2 cellular contexts compared by ENCODE assay signal in genomic region chr7:143230602-143231457, GRCh38.
TF ChIP-seq lines count a peak whose summit lies in the region.

No MANE protein-coding gene starts in this region.

TF ChIP-seq in HepG2, 621 proteins besides CTCF, POLR2A, EP300 and RAD21:
- TF ChIP-seq ZNF530 (CRISPR knock-in tag; IDR thresholded peaks at IDR 0.05; ENCODE audit: low read depth) (no peak), TRIM22 (IDR thresholded peaks at IDR 0.05) (peak; percentile 53), ETV6 (CRISPR knock-in tag; conservative IDR thresholded peaks at IDR 0.05) (no peak), ZBTB33 (CRISPR knock-in tag; IDR thresholded peaks at IDR 0.05) (no peak), HNRNPL (IDR thresholded peaks at IDR 0.05; ENCODE audit: low read depth, low read length) (0 out of 2 replicates have a peak, but pooled peaks have one; percentile 44), MIXL1 (CRISPR knock-in tag; IDR thresholded peaks at IDR 0.05) (no peak), ZNF749 (CRISPR knock-in tag; IDR thresholded peaks at IDR 0.05; ENCODE audit: borderline replicate concordance) (no peak), NFRKB (IDR thresholded peaks at IDR 0.05) (peak; percentile 2; the same call in 1 of the 2 replicates), ZNF646 (CRISPR knock-in tag; IDR thresholded peaks at IDR 0.05) (peak; percentile 30), NCOA5 (CRISPR knock-in tag; IDR thresholded peaks at IDR 0.05) (no peak), ZNF230 (CRISPR knock-in tag; IDR thresholded peaks at IDR 0.05) (no peak)

TF ChIP-seq in IMR-90, 13 proteins besides CTCF, POLR2A, EP300 and RAD21:
- TF ChIP-seq RFX5 (IDR thresholded peaks at IDR 0.05; ENCODE audit: low read depth, low read length) (no peak), CHD1 (IDR thresholded peaks at IDR 0.05; ENCODE audit: low read depth, low read length) (no peak), NFE2L2 (IDR thresholded peaks at IDR 0.05; ENCODE audit: low read depth, low read length) (no peak), USF2 (IDR thresholded peaks at IDR 0.05; ENCODE audit: low read depth, low read length) (no peak), CEBPB (IDR thresholded peaks at IDR 0.05; ENCODE audit: low read depth, low read length) (no peak), SMC3 (IDR thresholded peaks at IDR 0.05; ENCODE audit: low read depth, low read length) (no peak)
TF ChIP-seq in IMR-90: peak in this region for 0.
